In genomic region chr13:28301839-28302238, GRCh38 we compare ENCODE assay signal across 1 cellular context.
TF ChIP-seq lines count a peak whose summit lies in the region.

No MANE protein-coding gene starts in this region.

TF ChIP-seq in H1, 55 proteins besides CTCF, POLR2A, EP300 and RAD21 (continued from another document):
- no peak for TF ChIP-seq RBBP5 (IDR thresholded peaks at IDR 0.05; ENCODE audit: borderline replicate concordance, low read depth, low read length)
- TF ChIP-seq GTF2F1 (IDR thresholded peaks at IDR 0.05; ENCODE audit: borderline replicate concordance, low read depth, low read length), result no peak
- TF ChIP-seq CBX8 (IDR thresholded peaks at IDR 0.05; ENCODE audit: borderline replicate concordance, low read depth, low read length), result no peak
- no peak for TF ChIP-seq SP4 (IDR thresholded peaks at IDR 0.05; ENCODE audit: low read length)
- TF ChIP-seq SUZ12 (IDR thresholded peaks at IDR 0.05; ENCODE audit: low read length), result no peak
- TF ChIP-seq NRF1 (IDR thresholded peaks at IDR 0.05; ENCODE audit: low read depth, low read length), result no peak
- TF ChIP-seq CBX5 (IDR thresholded peaks at IDR 0.05; ENCODE audit: low read depth, low read length), result no peak
- TF ChIP-seq, protein P1, sequence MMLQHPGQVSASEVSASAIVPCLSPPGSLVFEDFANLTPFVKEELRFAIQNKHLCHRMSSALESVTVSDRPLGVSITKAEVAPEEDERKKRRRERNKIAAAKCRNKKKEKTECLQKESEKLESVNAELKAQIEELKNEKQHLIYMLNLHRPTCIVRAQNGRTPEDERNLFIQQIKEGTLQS (IDR thresholded peaks at IDR 0.05; ENCODE audit: insufficient read depth, low read depth, low read length), result no peak
- TF ChIP-seq SIX5 (IDR thresholded peaks at IDR 0.05; ENCODE audit: low read depth, low read length), result no peak
- TF ChIP-seq SAP30 (IDR thresholded peaks at IDR 0.05; ENCODE audit: insufficient read depth, insufficient replicate concordance, low read length), result no peak
- no peak for TF ChIP-seq RFX5 (IDR thresholded peaks at IDR 0.05; ENCODE audit: borderline replicate concordance, low read depth, low read length)
- no peak for TF ChIP-seq SIN3A (conservative IDR thresholded peaks at IDR 0.05 in 1 of 2, IDR thresholded peaks at IDR 0.05 in 1 of 2; ENCODE audit: low read depth in 1 of 2, low read length in 2 of 2)
- no peak for TF ChIP-seq CEBPB (IDR thresholded peaks at IDR 0.05; ENCODE audit: low read depth, low read length)
- TF ChIP-seq BCL11A (IDR thresholded peaks at IDR 0.05; ENCODE audit: low read depth in 2 of 2, low read length in 2 of 2), result no peak
- TF ChIP-seq, protein P2, sequence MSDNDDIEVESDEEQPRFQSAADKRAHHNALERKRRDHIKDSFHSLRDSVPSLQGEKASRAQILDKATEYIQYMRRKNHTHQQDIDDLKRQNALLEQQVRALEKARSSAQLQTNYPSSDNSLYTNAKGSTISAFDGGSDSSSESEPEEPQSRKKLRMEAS (IDR thresholded peaks at IDR 0.05), result no peak
- TF ChIP-seq HDAC2 (IDR thresholded peaks at IDR 0.05; ENCODE audit: borderline replicate concordance in 1 of 2, low read depth in 2 of 2, low read length in 2 of 2), result no peak
- TF ChIP-seq JUN (IDR thresholded peaks at IDR 0.05; ENCODE audit: low read depth, low read length), result no peak
- no peak for TF ChIP-seq HDAC6 (IDR thresholded peaks at IDR 0.05; ENCODE audit: low read depth, low read length)
